Comparison of ENCODE assay signal across 9 cellular contexts in genomic region chr6:38062066-38062465, GRCh38.
"Had no signal": no experiment of that assay in that cellular context is flagged by ENCODE, and none has a peak within 500 bp of the region (broad histone marks: within the 10 kb centered on the region; RNA-seq: fewer than 3 reads in every experiment).

No MANE protein-coding gene starts in this region.

- H3K9me3 Mint-ChIP-seq: GM23338, H9, HFFc6 had no signal

- H3K4me3 ChIP-seq: GM23248, GM23338, HAP-1 had no signal

- H3K4me3 Mint-ChIP-seq: GM23338, H9, HFFc6 had no signal

- H3K27ac Mint-ChIP-seq: GM23338, HFFc6 had no signal

- H3K27ac ChIP-seq: GM23248 had no signal

- DNase-seq: GM23248, GOT3, H7, H9, HCEC 1CT, HFFc6 had no signal

- ATAC-seq: GM23338, HCT116 had no signal

- H3K4me2 ChIP-seq: GM23338 had no signal

- H3K9me3 ChIP-seq: HAP-1 had no signal

- H2AFZ ChIP-seq: GM23248, GM23338 had no signal
